29 cellular contexts compared by ENCODE assay signal in genomic region chr20:48090784-48091183, GRCh38.
"Had no signal": no experiment of that assay in that cellular context is flagged by ENCODE, and none has a peak within 500 bp of the region (broad histone marks: within the 10 kb centered on the region; RNA-seq: fewer than 3 reads in every experiment).

No MANE protein-coding gene starts in this region.

- H3K4me1 Mint-ChIP-seq: endodermal cell had no signal

- ATAC-seq: effector memory CD8-positive, alpha-beta T cell; esophagus mucosa; foreskin keratinocyte; gastrocnemius medialis; gastroesophageal sphincter; heart left ventricle; heart right ventricle had no signal

- H3K4me1 ChIP-seq: colonic mucosa, esophagus squamous epithelium, foreskin keratinocyte, gastrocnemius medialis, heart left ventricle, heart right ventricle had no signal

- H3K4me3 Mint-ChIP-seq: dendritic cell treated with granulocyte-macrophage colony-stimulating factor and Interleukin-4, amounts not matched to agents 40 ng/mL and 50 ng/mL, for 4 days; effector memory CD8-positive, alpha-beta T cell; endodermal cell had no signal

- H3K27ac Mint-ChIP-seq: dendritic cell treated with granulocyte-macrophage colony-stimulating factor and Interleukin-4, amounts not matched to agents 40 ng/mL and 50 ng/mL, for 4 days; effector memory CD8-positive, alpha-beta T cell; endodermal cell had no signal

- H3K9me3 Mint-ChIP-seq: dendritic cell treated with granulocyte-macrophage colony-stimulating factor and Interleukin-4, amounts not matched to agents 40 ng/mL and 50 ng/mL, for 4 days; effector memory CD8-positive, alpha-beta T cell; endodermal cell had no signal

- DNase-seq: colonic mucosa; cortex of kidney; dermis blood vessel endothelial cell; dorsolateral prefrontal cortex; effector CD4-positive, alpha-beta T cell; effector CD8-positive, alpha-beta T cell; effector memory CD4-positive, alpha-beta T cell; effector memory CD8-positive, alpha-beta T cell; endodermal cell; erythroblast; esophagus squamous epithelium; foreskin fibroblast; foreskin keratinocyte; foreskin melanocyte; gastrocnemius medialis; glutamatergic neuron; head of caudate nucleus; heart left ventricle; heart right ventricle had no signal

- H3K27me3 ChIP-seq: colonic mucosa, esophagus muscularis mucosa, gastrocnemius medialis, gastroesophageal sphincter had no signal

- H3K4me3 ChIP-seq: colonic mucosa, coronary artery, dorsolateral prefrontal cortex, esophagus muscularis mucosa, esophagus squamous epithelium, gastrocnemius medialis, gastroesophageal sphincter, heart left ventricle, heart right ventricle had no signal

- H3K27ac ChIP-seq: colonic mucosa, coronary artery, dorsolateral prefrontal cortex, epithelial cell of prostate, esophagus muscularis mucosa, esophagus squamous epithelium, foreskin keratinocyte, gastrocnemius medialis, gastroesophageal sphincter, heart left ventricle, heart right ventricle had no signal

- FAIRE-seq: colon, endometrium, endothelial cell of umbilical vein, frontal cortex had no signal

- H3K9me3 ChIP-seq: colonic mucosa, esophagus muscularis mucosa, esophagus squamous epithelium, gastrocnemius medialis, gastroesophageal sphincter, heart left ventricle, heart right ventricle had no signal

- H3K36me3 ChIP-seq: colonic mucosa, esophagus muscularis mucosa, esophagus squamous epithelium, gastrocnemius medialis, gastroesophageal sphincter, heart left ventricle, heart right ventricle had no signal
